In the genomic region with DNA sequence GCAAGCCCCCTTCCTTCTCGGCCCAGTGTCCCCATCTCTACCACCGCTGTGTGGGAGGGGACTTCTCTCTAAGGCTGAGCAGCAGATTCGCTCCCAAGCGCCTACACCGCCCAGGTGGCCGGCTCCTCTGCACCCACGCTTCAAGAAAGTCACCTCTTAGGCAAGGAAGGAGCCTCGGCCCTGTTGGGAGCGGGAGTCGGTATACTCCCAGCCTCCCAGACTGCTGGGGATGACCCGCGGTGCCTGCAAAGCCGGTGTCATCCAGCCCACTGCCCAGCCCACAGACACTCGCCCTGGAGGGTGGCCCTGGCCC, we compare ENCODE assay signal across 8 cellular contexts. TPM values are rescaled to one million over a fixed set of nuclear protein-coding genes. Genes with fewer than 3 reads are reported as not detected.
DNase-seq lines count a peak whose midpoint lies in the region; ATAC-seq and TF ChIP-seq lines count a peak whose summit lies in the region.

No MANE protein-coding gene starts in this region.

- peak overlapping the region; percentile 23 to 64 (median 57) for H3K4me3 ChIP-seq in breast epithelium
- peak overlapping the region; percentile 45 for H3K4me3 ChIP-seq in upper lobe of right lung

- H3K9me3 Mint-ChIP-seq in MCF 10A (ENCODE audit: unreplicated experiment) (no peaks in the 10 kb centered on the region), brain (peaks cover 0 to 3% (median 0%) of the 10 kb centered on the region in 5 experiments), mesothelial cell of epicardium (peaks cover 4% of the 10 kb centered on the region)

- TF ChIP-seq POLR2A in breast epithelium (IDR thresholded peaks at IDR 0.05), result no peak

- TF ChIP-seq CTCF in breast epithelium (IDR thresholded peaks at IDR 0.05), result no peak
- no peak for TF ChIP-seq CTCF in MCF 10A (IDR thresholded peaks at IDR 0.05; ENCODE audit: unreplicated experiment)
- TF ChIP-seq CTCF in brain (conservative IDR thresholded peaks at IDR 0.05), result no peak
- TF ChIP-seq CTCF in mesothelial cell of epicardium (IDR thresholded peaks at IDR 0.05; ENCODE audit: unreplicated experiment), result no peak
- TF ChIP-seq CTCF in upper lobe of right lung (IDR thresholded peaks at IDR 0.05), result no peak

- H3K4me1 ChIP-seq in breast epithelium, result peaks cover 0 to 10% of the 10 kb centered on the region in 2 donors
- H3K4me1 ChIP-seq in upper lobe of right lung, result peaks cover 10% of the 10 kb centered on the region

- H3K27ac ChIP-seq in breast epithelium, result no peak overlapping the region
- no peak overlapping the region for H3K27ac ChIP-seq in upper lobe of right lung

- H3K4me3 Mint-ChIP-seq in MCF 10A (ENCODE audit: unreplicated experiment) (no peak overlapping the region), brain (peak overlapping the region; percentile 64 to 80 (median 73)), mesothelial cell of epicardium (peak overlapping the region; percentile 73)

- H3K27me3 Mint-ChIP-seq in MCF 10A (ENCODE audit: insufficient read depth, unreplicated experiment), result no peaks in the 10 kb centered on the region
- peaks cover 20% of the 10 kb centered on the region for H3K27me3 Mint-ChIP-seq in brain
- no peaks in the 10 kb centered on the region for H3K27me3 Mint-ChIP-seq in mesothelial cell of epicardium (ENCODE audit: low read depth)

- DNase-seq in breast epithelium (ENCODE audit: low spot score in 2 of 2) (no peak), MCF 10A (ENCODE audit: unreplicated experiment) (no peak), mesothelial cell of epicardium (ENCODE audit: low spot score in 2 of 2, unreplicated experiment in 2 of 2) (no peak), upper lobe of right lung (no peak), NCI-H446 (lab: John Stamatoyannopoulos, UW) (no peak)
- no peak for DNase-seq in central memory CD4-positive, alpha-beta T cell

- H3K27me3 ChIP-seq in breast epithelium, result no peaks in the 10 kb centered on the region
- H3K27me3 ChIP-seq in upper lobe of right lung, result peaks cover 16% of the 10 kb centered on the region

- BruUV-seq in MCF 10A (replicated peaks; lab: Mats Ljungman, UMichigan), result no TSS peak

- H3K36me3 Mint-ChIP-seq in MCF 10A (ENCODE audit: insufficient read depth, unreplicated experiment), result no peaks in the 10 kb centered on the region
- no peaks in the 10 kb centered on the region for H3K36me3 Mint-ChIP-seq in brain
- no peaks in the 10 kb centered on the region for H3K36me3 Mint-ChIP-seq in mesothelial cell of epicardium

- H3K9me3 ChIP-seq in breast epithelium (no peaks in the 10 kb centered on the region), upper lobe of right lung (no peaks in the 10 kb centered on the region)

- POLR2A ChIA-PET in MCF 10A (lab: Yijun Ruan, JAX), result no interaction called here

- no peaks in the 10 kb centered on the region for H3K4me1 Mint-ChIP-seq in MCF 10A (ENCODE audit: insufficient read depth, unreplicated experiment)
- peaks cover 29% of the 10 kb centered on the region for H3K4me1 Mint-ChIP-seq in brain
- peaks cover 21% of the 10 kb centered on the region for H3K4me1 Mint-ChIP-seq in mesothelial cell of epicardium

- ATAC-seq in upper lobe of right lung (peak; percentile 37), GM21526 (IDR thresholded peaks at IDR 0.05; ENCODE audit: low FRiP score, unreplicated experiment) (no peak)

- no peak overlapping the region for H3K27ac Mint-ChIP-seq in MCF 10A (ENCODE audit: low read depth, unreplicated experiment)
- H3K27ac Mint-ChIP-seq in brain, result peak overlapping the region in 1 of 5 experiments; percentile 61
- no peak overlapping the region for H3K27ac Mint-ChIP-seq in mesothelial cell of epicardium

- CTCF ChIA-PET in MCF 10A (lab: Yijun Ruan, JAX), result interaction anchor here (0.6 to 8.7 kb wide), 7 partner anchors 12 to 111 kb away, joined by 3 to 88 read pairs (median 4); no protein-coding TSS in a partner anchor

- intact Hi-C loops in breast epithelium (cut with DNase I; ENCODE audit: low total_unique reads) (no loop called here), MCF 10A (cut with micrococcal nuclease) (no loop called here), upper lobe of right lung (cut with DNase I) (no loop called here)

- H3K36me3 ChIP-seq in breast epithelium (no peaks in the 10 kb centered on the region), upper lobe of right lung (no peaks in the 10 kb centered on the region)

RNA-seq across cellular contexts. Expression of gene CHRNB4, which starts 0.5 kb away (rescaled TPM):
- total RNA-seq in breast epithelium (not detected), MCF 10A (2022) (not detected in 2 replicates), mesothelial cell of epicardium (2.2 to 3.2 TPM (median 2.8 TPM) in 3 replicates), upper lobe of right lung (not detected)
- 1.5 TPM for polyA plus RNA-seq in brain (ENCODE audit: insufficient read depth, low read depth, low replicate concordance)

RNA-seq across cellular contexts. Expression of gene CHRNA3, which starts 19.7 kb away (rescaled TPM):
- total RNA-seq in breast epithelium (under 1 TPM in 2 of 3 donors, not detected in 1; 0.48 to 0.59 TPM), MCF 10A (2022) (not detected in 2 replicates), mesothelial cell of epicardium (1.9 to 4.0 TPM (median 2.4 TPM) in 3 replicates), upper lobe of right lung (not detected)
- polyA plus RNA-seq in brain (ENCODE audit: insufficient read depth, low read depth, low replicate concordance), result 25.3 TPM
